ENCODE assay signal across 20 cellular contexts in the genomic region with DNA sequence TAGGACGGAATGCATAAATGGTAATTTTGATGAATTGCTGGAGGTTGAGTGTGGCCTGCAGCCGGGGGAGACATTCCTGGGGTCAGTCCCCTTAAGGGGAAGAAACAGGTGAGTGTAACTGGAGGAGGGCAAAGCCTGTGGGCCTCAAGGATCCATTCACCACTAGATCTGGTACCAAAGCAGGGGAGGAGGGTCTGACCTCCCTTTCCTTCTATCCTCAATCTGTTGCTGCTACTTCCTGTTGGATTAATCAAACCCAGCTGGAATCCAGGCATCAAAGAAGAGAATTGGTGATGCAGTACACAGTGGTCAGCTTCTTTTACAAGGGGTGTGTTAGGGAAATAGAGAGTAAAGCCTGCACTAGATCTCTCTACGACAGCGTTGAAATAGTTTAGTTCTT. TPM values are rescaled to one million over a fixed set of nuclear protein-coding genes. Genes with fewer than 3 reads are reported as not detected.
"Had no signal": no experiment of that assay in that cellular context is flagged by ENCODE, and none has a peak within 500 bp of the region (broad histone marks: within the 10 kb centered on the region; RNA-seq: fewer than 3 reads in every experiment).

No MANE protein-coding gene starts in this region.

- H3K27ac Mint-ChIP-seq: activated CD4-positive, alpha-beta T cell treated with anti-CD3 and anti-CD28 coated beads, Interleukin-2, amount 10 ng/mL, durations not matched to agents 24 days and 14 days; activated CD8-positive, alpha-beta T cell treated with anti-CD3 and anti-CD28 coated beads for 36 hours; progenitor cell of endocrine pancreas had no signal

- H3K4me3 Mint-ChIP-seq: activated CD4-positive, alpha-beta T cell treated with anti-CD3 and anti-CD28 coated beads, Interleukin-2, amount 10 ng/mL, durations not matched to agents 24 days and 14 days; activated CD8-positive, alpha-beta T cell treated with anti-CD3 and anti-CD28 coated beads for 36 hours; activated T-cell treated with anti-CD3 and anti-CD28 coated beads, Interleukin-2, amount 50 U/mL, for 4 hours; central memory CD8-positive, alpha-beta T cell; natural killer cell had no signal

- FAIRE-seq: urothelium cell line had no signal

- H3K36me3 ChIP-seq: ascending aorta, thyroid gland had no signal

- H3K27ac ChIP-seq: ascending aorta, coronary artery, thyroid gland had no signal

- H3K9me3 ChIP-seq: thyroid gland had no signal

- H3K4me1 ChIP-seq: ascending aorta had no signal

- H3K27me3 ChIP-seq: ascending aorta, thyroid gland had no signal

- H3K27me3 Mint-ChIP-seq: progenitor cell of endocrine pancreas had no signal

- ATAC-seq: activated CD8-positive, alpha-beta T cell treated with anti-CD3 and anti-CD28 coated beads for 36 hours; activated T-cell treated with anti-CD3 and anti-CD28 coated beads, Interleukin-2, amount 50 U/mL, for 4 hours; esophagus mucosa; left ventricle myocardium superior; natural killer cell had no signal

- DNase-seq: activated CD4-positive, alpha-beta T cell treated with anti-CD3 and anti-CD28 coated beads, Interleukin-2, amount 10 ng/mL, durations not matched to agents 24 days and 14 days; activated CD8-positive, alpha-beta T cell treated with anti-CD3 and anti-CD28 coated beads for 36 hours; activated effector memory CD4-positive, alpha-beta T cell treated with Interleukin-2 at 50 U/mL for 16 hours; activated naive CD4-positive, alpha-beta T cell treated with anti-CD3 and anti-CD28 coated beads, Interleukin-2, amount 50 U/mL, for 16 hours; activated T-cell treated with anti-CD3 and anti-CD28 coated beads, Interleukin-2, amount 50 U/mL, for 4 hours; kidney; left ventricle myocardium superior; mesenchymal stem cell; natural killer cell; stimulated activated CD8-positive, alpha-beta memory T cell treated with anti-CD3 and anti-CD28 coated beads, Interleukin-4, amount 100 ng/mL, for 48 hours; stimulated activated naive CD4-positive, alpha-beta T cell treated with Interleukin-2 at 50 U/mL for 16 hours; T-helper 1 cell; T1000; thyroid gland had no signal

- H3K4me3 ChIP-seq: ascending aorta, coronary artery, thyroid gland had no signal

RNA-seq across cellular contexts. Expression of gene ABCA9, which starts 8.6 kb away (rescaled TPM):
- total RNA-seq: activated CD8-positive, alpha-beta T cell treated with anti-CD3 and anti-CD28 coated beads for 36 hours; activated T-cell treated with anti-CD3 and anti-CD28 coated beads, Interleukin-2, amount 50 U/mL, for 4 hours had no signal
